Comparison of ENCODE assay signal across 18 cellular contexts in the genomic region with DNA sequence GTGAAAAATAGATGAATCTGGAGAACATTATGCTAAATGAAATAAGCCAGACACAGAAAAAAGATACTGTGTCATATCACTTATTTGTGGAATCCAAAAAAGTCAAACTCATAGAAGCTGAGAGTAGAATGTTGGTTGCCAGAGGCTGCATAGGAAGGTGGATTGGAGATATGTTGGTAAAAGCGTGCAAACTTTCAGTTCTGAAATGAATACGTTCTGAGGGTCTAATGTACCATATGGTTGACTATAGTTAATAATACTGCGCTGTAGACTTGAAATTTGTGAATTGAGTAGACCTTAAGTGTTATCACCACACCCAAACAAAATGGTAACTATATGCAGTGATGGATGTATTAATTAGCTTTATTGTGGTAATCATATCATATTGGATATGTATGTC.
"Had no signal": no experiment of that assay in that cellular context is flagged by ENCODE, and none has a peak within 500 bp of the region (broad histone marks: within the 10 kb centered on the region; RNA-seq: fewer than 3 reads in every experiment).

No MANE protein-coding gene starts in this region.

- H3K4me3 ChIP-seq: left ventricle myocardium inferior, mucosa of descending colon had no signal

- H3K9me3 Mint-ChIP-seq: activated CD4-positive, alpha-beta memory T cell treated with anti-CD3 and anti-CD28 coated beads for 36 hours; activated naive CD4-positive, alpha-beta T cell treated with anti-CD3 and anti-CD28 coated beads, Interleukin-2, amount 50 U/mL, for 24 hours; activated T-cell treated with anti-CD3 and anti-CD28 coated beads, Interleukin-2, amount 50 U/mL, for 4 hours; dendritic cell treated with granulocyte-macrophage colony-stimulating factor and Interleukin-4, amounts not matched to agents 40 ng/mL and 50 ng/mL, for 4 days; natural killer cell; stimulated activated memory B cell treated with anti-CD40 and anti-IgM and Interleukin-4, amounts not matched to agents 10 μg/mL and 1 μg/mL and 100 μg/mL, for 72 hours had no signal

- H3K36me3 Mint-ChIP-seq: activated CD4-positive, alpha-beta memory T cell treated with anti-CD3 and anti-CD28 coated beads for 36 hours; activated naive CD4-positive, alpha-beta T cell treated with anti-CD3 and anti-CD28 coated beads, Interleukin-2, amount 50 U/mL, for 24 hours; brain; natural killer cell; stimulated activated memory B cell treated with anti-CD40 and anti-IgM and Interleukin-4, amounts not matched to agents 10 μg/mL and 1 μg/mL and 100 μg/mL, for 72 hours had no signal

- H3K27me3 ChIP-seq: neutrophil had no signal

- ATAC-seq: activated CD4-positive, alpha-beta T cell treated with anti-CD3 and anti-CD28 coated beads for 36 hours; activated T-cell treated with anti-CD3 and anti-CD28 coated beads, Interleukin-2, amount 50 U/mL, for 4 hours; mucosa of descending colon; natural killer cell; stimulated activated memory B cell treated with anti-CD40 and anti-IgM and Interleukin-4, amounts not matched to agents 10 μg/mL and 1 μg/mL and 100 μg/mL, for 72 hours had no signal

- H3K4me1 ChIP-seq: left ventricle myocardium inferior had no signal

- H3K27ac ChIP-seq: left ventricle myocardium inferior, neutrophil had no signal

- H3K4me1 Mint-ChIP-seq: activated naive CD4-positive, alpha-beta T cell treated with anti-CD3 and anti-CD28 coated beads, Interleukin-2, amount 50 U/mL, for 24 hours; brain; natural killer cell; stimulated activated memory B cell treated with anti-CD40 and anti-IgM and Interleukin-4, amounts not matched to agents 10 μg/mL and 1 μg/mL and 100 μg/mL, for 72 hours had no signal

- DNase-seq: activated CD4-positive, alpha-beta memory T cell treated with anti-CD3 and anti-CD28 coated beads for 36 hours; activated CD4-positive, alpha-beta T cell treated with anti-CD3 and anti-CD28 coated beads for 36 hours; activated effector memory CD4-positive, alpha-beta T cell treated with Interleukin-2 at 50 U/mL for 16 hours; activated T-cell treated with anti-CD3 and anti-CD28 coated beads, Interleukin-2, amount 50 U/mL, for 4 hours; effector memory CD4-positive, alpha-beta T cell; foreskin fibroblast; glutamatergic neuron; hypothalamus; left ventricle myocardium inferior; mucosa of descending colon; natural killer cell; posterior cingulate gyrus; retina had no signal

- H3K27me3 Mint-ChIP-seq: activated CD4-positive, alpha-beta memory T cell treated with anti-CD3 and anti-CD28 coated beads for 36 hours; activated CD4-positive, alpha-beta T cell treated with anti-CD3 and anti-CD28 coated beads for 36 hours; activated naive CD4-positive, alpha-beta T cell treated with anti-CD3 and anti-CD28 coated beads, Interleukin-2, amount 50 U/mL, for 24 hours; dendritic cell treated with granulocyte-macrophage colony-stimulating factor and Interleukin-4, amounts not matched to agents 40 ng/mL and 50 ng/mL, for 4 days had no signal

- H3K27ac Mint-ChIP-seq: activated CD4-positive, alpha-beta memory T cell treated with anti-CD3 and anti-CD28 coated beads for 36 hours; activated CD4-positive, alpha-beta T cell treated with anti-CD3 and anti-CD28 coated beads for 36 hours; activated naive CD4-positive, alpha-beta T cell treated with anti-CD3 and anti-CD28 coated beads, Interleukin-2, amount 50 U/mL, for 24 hours; brain; dendritic cell treated with granulocyte-macrophage colony-stimulating factor and Interleukin-4, amounts not matched to agents 40 ng/mL and 50 ng/mL, for 4 days; natural killer cell; stimulated activated memory B cell treated with anti-CD40 and anti-IgM and Interleukin-4, amounts not matched to agents 10 μg/mL and 1 μg/mL and 100 μg/mL, for 72 hours had no signal

- H3K36me3 ChIP-seq: left ventricle myocardium inferior, neutrophil had no signal

- H3K9me3 ChIP-seq: left ventricle myocardium inferior, mucosa of descending colon, neutrophil had no signal

- H3K4me3 Mint-ChIP-seq: activated CD4-positive, alpha-beta memory T cell treated with anti-CD3 and anti-CD28 coated beads for 36 hours; activated CD4-positive, alpha-beta T cell treated with anti-CD3 and anti-CD28 coated beads for 36 hours; activated naive CD4-positive, alpha-beta T cell treated with anti-CD3 and anti-CD28 coated beads, Interleukin-2, amount 50 U/mL, for 24 hours; activated T-cell treated with anti-CD3 and anti-CD28 coated beads, Interleukin-2, amount 50 U/mL, for 4 hours; brain; dendritic cell treated with granulocyte-macrophage colony-stimulating factor and Interleukin-4, amounts not matched to agents 40 ng/mL and 50 ng/mL, for 4 days; natural killer cell; stimulated activated memory B cell treated with anti-CD40 and anti-IgM and Interleukin-4, amounts not matched to agents 10 μg/mL and 1 μg/mL and 100 μg/mL, for 72 hours had no signal
